11 cellular contexts compared by ENCODE assay signal in genomic region chrX:154487518-154488290, GRCh38. TPM values are rescaled to one million over a fixed set of nuclear protein-coding genes. Genes with fewer than 3 reads are reported as not detected.
DNase-seq lines count a peak whose midpoint lies in the region; ATAC-seq and TF ChIP-seq lines count a peak whose summit lies in the region.
"Had no signal": no experiment of that assay in that cellular context is flagged by ENCODE, and none has a peak within 500 bp of the region (broad histone marks: within the 10 kb centered on the region; RNA-seq: fewer than 3 reads in every experiment).

No MANE protein-coding gene starts in this region.

- peaks cover 18% of the 10 kb centered on the region for H3K79me2 ChIP-seq in SU-DHL-6 (ENCODE audit: insufficient read depth, low read length)

- peak overlapping the region; percentile 78 for H3K27ac ChIP-seq in SU-DHL-6 (ENCODE audit: low read depth, low read length)

- no peak overlapping the region for H3K4me3 ChIP-seq in SU-DHL-6 (ENCODE audit: insufficient read depth, low read length, poor library complexity, severe bottlenecking)

- peaks cover 0 to 10% of the 10 kb centered on the region in 2 donors for H3K36me3 Mint-ChIP-seq in activated T-cell treated with anti-CD3 and anti-CD28 coated beads, Interleukin-2, amount 50 U/mL, for 72 hours (ENCODE audit: insufficient read depth in 2 of 2)
- peaks cover 16% of the 10 kb centered on the region in 2 donors for H3K36me3 Mint-ChIP-seq in stimulated activated naive B cell treated with anti-CD40 and anti-IgM and Interleukin-4, amounts not matched to agents 10 μg/mL and 1 μg/mL and 100 μg/mL, for 72 hours

- H3K27me3 Mint-ChIP-seq in activated T-cell treated with anti-CD3 and anti-CD28 coated beads, Interleukin-2, amount 50 U/mL, for 72 hours (ENCODE audit: low read depth): no peaks in the 10 kb centered on the region
- H3K27me3 Mint-ChIP-seq in stimulated activated naive B cell treated with anti-CD40 and anti-IgM and Interleukin-4, amounts not matched to agents 10 μg/mL and 1 μg/mL and 100 μg/mL, for 72 hours: no peaks in the 10 kb centered on the region

- no peak overlapping the region for H2AFZ ChIP-seq in SU-DHL-6 (ENCODE audit: low read depth, low read length, severe bottlenecking)

- H3K4me2 ChIP-seq in SU-DHL-6 (ENCODE audit: low read depth, low read length, poor library complexity, severe bottlenecking): peak overlapping the region; percentile 64

- H4K20me1 ChIP-seq in SU-DHL-6 (ENCODE audit: low read depth, low read length): no peaks in the 10 kb centered on the region

- H3K4me1 Mint-ChIP-seq in activated T-cell treated with anti-CD3 and anti-CD28 coated beads, Interleukin-2, amount 50 U/mL, for 72 hours (ENCODE audit: low read depth): peaks cover 15% of the 10 kb centered on the region
- H3K4me1 Mint-ChIP-seq in stimulated activated naive B cell treated with anti-CD40 and anti-IgM and Interleukin-4, amounts not matched to agents 10 μg/mL and 1 μg/mL and 100 μg/mL, for 72 hours: peaks cover 19 to 50% of the 10 kb centered on the region in 2 donors

- peaks cover 15% of the 10 kb centered on the region for H3F3A ChIP-seq in SU-DHL-6 (ENCODE audit: insufficient read depth)

- TF ChIP-seq CTCF in SU-DHL-6 (IDR thresholded peaks at IDR 0.05; ENCODE audit: insufficient read depth, low read length, poor library complexity, severe bottlenecking): no peak

- H3K27me3 ChIP-seq in SU-DHL-6 (ENCODE audit: low read length): no peaks in the 10 kb centered on the region
- H3K27me3 ChIP-seq: ovary had no signal

- H3K9me2 ChIP-seq in SU-DHL-6 (replicated peaks; ENCODE audit: insufficient read depth, low read length): no peaks in the 10 kb centered on the region

- no peaks in the 10 kb centered on the region for H3K36me3 ChIP-seq in SU-DHL-6 (ENCODE audit: low read length)
- H3K36me3 ChIP-seq: ovary had no signal

- no peaks in the 10 kb centered on the region for H3K9me3 ChIP-seq in SU-DHL-6 (ENCODE audit: insufficient read depth, low read length)
- H3K9me3 ChIP-seq: ovary had no signal

- DNase-seq in activated T-cell treated with anti-CD3 and anti-CD28 coated beads, Interleukin-2, amount 50 U/mL, for 72 hours: no peak
- DNase-seq in activated T-cell treated with anti-CD3 and anti-CD28 coated beads for 4 hours (no peak), islet precursor cell (peak; percentile 49), RPMI8226 (no peak), HuH-7.5 (ENCODE audit: low spot score) (no peak)
- no peak for DNase-seq in stimulated activated naive B cell treated with anti-CD40 and anti-IgM and Interleukin-4, amounts not matched to agents 10 μg/mL and 1 μg/mL and 100 μg/mL, for 72 hours
- DNase-seq: NCI-H1105 treated with DMSO at 0.1 percent for 48 hours, T1000 had no signal

- peak overlapping the region; percentile 100; the same call in 1 of the 2 replicates for H3K9ac ChIP-seq in SU-DHL-6 (ENCODE audit: low read length)

- no peak for ATAC-seq in activated T-cell treated with anti-CD3 and anti-CD28 coated beads, Interleukin-2, amount 50 U/mL, for 72 hours (replicated peaks in 1 of 2)
- ATAC-seq in stimulated activated naive B cell treated with anti-CD40 and anti-IgM and Interleukin-4, amounts not matched to agents 10 μg/mL and 1 μg/mL and 100 μg/mL, for 72 hours (replicated peaks): no peak
- ATAC-seq in GM18868 (IDR thresholded peaks at IDR 0.05; ENCODE audit: unreplicated experiment): no peak

- H3K27ac Mint-ChIP-seq in activated T-cell treated with anti-CD3 and anti-CD28 coated beads, Interleukin-2, amount 50 U/mL, for 72 hours: peak overlapping the region; percentile 3
- peak overlapping the region; percentile 37 for H3K27ac Mint-ChIP-seq in stimulated activated naive B cell treated with anti-CD40 and anti-IgM and Interleukin-4, amounts not matched to agents 10 μg/mL and 1 μg/mL and 100 μg/mL, for 72 hours

- peak overlapping the region; percentile 85 to 86 for H3K4me3 Mint-ChIP-seq in activated T-cell treated with anti-CD3 and anti-CD28 coated beads, Interleukin-2, amount 50 U/mL, for 72 hours
- peak overlapping the region; percentile 17 to 83 for H3K4me3 Mint-ChIP-seq in stimulated activated naive B cell treated with anti-CD40 and anti-IgM and Interleukin-4, amounts not matched to agents 10 μg/mL and 1 μg/mL and 100 μg/mL, for 72 hours

- no peaks in the 10 kb centered on the region for H3K9me3 Mint-ChIP-seq in activated T-cell treated with anti-CD3 and anti-CD28 coated beads, Interleukin-2, amount 50 U/mL, for 72 hours
- H3K9me3 Mint-ChIP-seq in stimulated activated naive B cell treated with anti-CD40 and anti-IgM and Interleukin-4, amounts not matched to agents 10 μg/mL and 1 μg/mL and 100 μg/mL, for 72 hours: no peaks in the 10 kb centered on the region

RNA-seq across cellular contexts. Expression of gene UBL4A, which starts 1.3 kb away (rescaled TPM):
- total RNA-seq in activated T-cell treated with anti-CD3 and anti-CD28 coated beads, Interleukin-2, amount 50 U/mL, for 72 hours: 10 to 100 TPM; 45.0 to 53.5 TPM

RNA-seq across cellular contexts. Expression of gene SLC10A3, which starts 2.7 kb away (rescaled TPM):
- 10 to 100 TPM; 19.9 to 25.1 TPM for total RNA-seq in activated T-cell treated with anti-CD3 and anti-CD28 coated beads, Interleukin-2, amount 50 U/mL, for 72 hours

RNA-seq across cellular contexts. Expression of gene LAGE3, which starts 8.6 kb away (rescaled TPM):
- total RNA-seq in activated T-cell treated with anti-CD3 and anti-CD28 coated beads, Interleukin-2, amount 50 U/mL, for 72 hours: 10 to 100 TPM; 34.3 to 35.8 TPM

RNA-seq across cellular contexts. Expression of gene FAM3A, which starts 28.3 kb away (rescaled TPM):
- 10 to 100 TPM; 31.2 to 32.9 TPM for total RNA-seq in activated T-cell treated with anti-CD3 and anti-CD28 coated beads, Interleukin-2, amount 50 U/mL, for 72 hours

RNA-seq across cellular contexts. Expression of gene PLXNA3, which starts 29.6 kb away (rescaled TPM):
- total RNA-seq in activated T-cell treated with anti-CD3 and anti-CD28 coated beads, Interleukin-2, amount 50 U/mL, for 72 hours: 10 to 100 TPM; 39.4 to 42.9 TPM
